Comparison of ENCODE assay signal across 12 cellular contexts in genomic region chr3:48596676-48597407, GRCh38. TPM values are rescaled to one million over a fixed set of nuclear protein-coding genes. Genes with fewer than 3 reads are reported as not detected.
DNase-seq lines count a peak whose midpoint lies in the region; ATAC-seq and TF ChIP-seq lines count a peak whose summit lies in the region.
"Had no signal": no experiment of that assay in that cellular context is flagged by ENCODE, and none has a peak within 500 bp of the region (broad histone marks: within the 10 kb centered on the region; RNA-seq: fewer than 3 reads in every experiment).

No MANE protein-coding gene starts in this region.

- peak overlapping the region; percentile 93 for H3K27ac Mint-ChIP-seq in HFFc6
- peak overlapping the region; percentile 97 for H3K27ac Mint-ChIP-seq in chondrocyte (ENCODE audit: unreplicated experiment)

- H3K23ac ChIP-seq in trophoblast cell (ENCODE audit: low read length), result no peak overlapping the region

- no CpG with 5 or more reads among the region's 8 CpGs for WGBS in trophoblast cell (ENCODE audit: extremely low coverage, insufficient coverage, insufficient read length)

- H3K9me3 Mint-ChIP-seq in HFFc6, result no peaks in the 10 kb centered on the region
- no peaks in the 10 kb centered on the region for H3K9me3 Mint-ChIP-seq in chondrocyte (ENCODE audit: low read depth)

- H3K9ac ChIP-seq in trophoblast cell (ENCODE audit: low read length), result no peak overlapping the region

- H3K4me3 Mint-ChIP-seq in HFFc6 (0 out of 2 replicates have a peak overlapping the region, but pooled peaks have one; percentile 34), chondrocyte (ENCODE audit: unreplicated experiment) (no peak overlapping the region)

- peaks cover 14% of the 10 kb centered on the region for H3K79me2 ChIP-seq in trophoblast cell (ENCODE audit: control insufficient read depth, insufficient read depth, low read length, poor library complexity)

- H3K4me2 ChIP-seq in trophoblast cell (ENCODE audit: low read length), result no peak overlapping the region

- H3K27me3 ChIP-seq in trophoblast cell (ENCODE audit: insufficient read depth, low read length), result no peaks in the 10 kb centered on the region
- peaks cover 3% of the 10 kb centered on the region; the same call in 1 of the 2 replicates for H3K27me3 ChIP-seq in BE2C

- H3K4me1 ChIP-seq in trophoblast cell (ENCODE audit: control insufficient read depth in 1 of 2, insufficient read depth in 2 of 2, low read length in 2 of 2) (peaks cover 53 to 55% of the 10 kb centered on the region in 2 experiments), BE2C (no peaks in the 10 kb centered on the region; the same call in 1 of the 2 replicates)

- peak overlapping the region; percentile 71 for H4K8ac ChIP-seq in trophoblast cell (ENCODE audit: low read depth, low read length)

- H3K4me3 ChIP-seq in trophoblast cell (ENCODE audit: low read depth, low read length) (no peak overlapping the region), BE2C (ENCODE audit: low read depth, low read length) (no peak overlapping the region)
- H3K4me3 ChIP-seq: lung, SK-N-MC had no signal

- H2BK120ac ChIP-seq in trophoblast cell (ENCODE audit: insufficient read depth, low read length, poor library complexity), result peak overlapping the region; percentile 88

- H3K27ac ChIP-seq in trophoblast cell (ENCODE audit: low read depth, low read length), result peak overlapping the region; percentile 93
- H3K27ac ChIP-seq: SK-N-MC had no signal

- H3K27me3 Mint-ChIP-seq in HFFc6 (ENCODE audit: insufficient read depth) (peaks cover 2% of the 10 kb centered on the region), chondrocyte (ENCODE audit: low read depth) (no peaks in the 10 kb centered on the region)

- peak overlapping the region; percentile 84 for H2BK12ac ChIP-seq in trophoblast cell (ENCODE audit: low read length)

- H2AK5ac ChIP-seq in trophoblast cell (ENCODE audit: low read length), result peak overlapping the region; percentile 91

- H2BK5ac ChIP-seq in trophoblast cell (ENCODE audit: low read depth, low read length, poor library complexity), result peak overlapping the region; percentile 87

- ATAC-seq in GM21423 (IDR thresholded peaks at IDR 0.05; ENCODE audit: unreplicated experiment), result no peak

- H3K14ac ChIP-seq in trophoblast cell (ENCODE audit: low read length), result peak overlapping the region; percentile 86

- H3K79me1 ChIP-seq in trophoblast cell (ENCODE audit: low read length), result peaks cover 42% of the 10 kb centered on the region

- H3K36me3 Mint-ChIP-seq in HFFc6 (ENCODE audit: low read depth), result peaks cover 30% of the 10 kb centered on the region
- peaks cover 23% of the 10 kb centered on the region for H3K36me3 Mint-ChIP-seq in chondrocyte (ENCODE audit: low read depth)

- H4K12ac ChIP-seq in trophoblast cell (ENCODE audit: low read depth, low read length), result peak overlapping the region; percentile 45

- H2AFZ ChIP-seq in trophoblast cell (ENCODE audit: insufficient read depth, low read length, poor library complexity), result peak overlapping the region; percentile 41

- DNase-seq in HFFc6, result no peak
- no peak for DNase-seq in chondrocyte (ENCODE audit: low spot score)
- DNase-seq in trophoblast cell, result peak in 1 of 2 donors; percentile 6
- DNase-seq in stimulated activated naive CD4-positive, alpha-beta T cell treated with Interleukin-2 at 50 U/mL for 16 hours (lab: John Stamatoyannopoulos, UW), result no peak
- no peak for DNase-seq in BE2C
- DNase-seq: aorta, Karpas-422, NCI-H345, small intestine had no signal

- H3K4me1 Mint-ChIP-seq in HFFc6 (ENCODE audit: low read depth), result peaks cover 80% of the 10 kb centered on the region
- peaks cover 63% of the 10 kb centered on the region for H3K4me1 Mint-ChIP-seq in chondrocyte (ENCODE audit: low read depth)

- H3K4ac ChIP-seq in trophoblast cell (ENCODE audit: low read depth, low read length), result peak overlapping the region; percentile 46

- H3K36me3 ChIP-seq in trophoblast cell (ENCODE audit: control insufficient read depth in 1 of 2, insufficient read depth in 2 of 2, low read length in 2 of 2) (peaks cover 49 to 50% of the 10 kb centered on the region in 2 experiments), BE2C (peaks cover 12% of the 10 kb centered on the region; the same call in 1 of the 2 replicates)

- H3K9me3 ChIP-seq in trophoblast cell (ENCODE audit: insufficient read depth, low read depth, low read length), result no peaks in the 10 kb centered on the region
- no peaks in the 10 kb centered on the region for H3K9me3 ChIP-seq in BE2C

- H4K91ac ChIP-seq in trophoblast cell (ENCODE audit: low read depth, low read length), result peak overlapping the region; percentile 79

- no peak for TF ChIP-seq CTCF in HFFc6 (IDR thresholded peaks at IDR 0.05)
- no peak for TF ChIP-seq CTCF in chondrocyte (IDR thresholded peaks at IDR 0.05)
- TF ChIP-seq CTCF in BE2C (IDR thresholded peaks at IDR 0.05; ENCODE audit: low read depth, low read length), result no peak

- H3K18ac ChIP-seq in trophoblast cell (ENCODE audit: low read length), result peak overlapping the region; percentile 83

RNA-seq across cellular contexts. Expression of gene COL7A1, which starts 1.7 kb away (rescaled TPM):
- total RNA-seq in HFFc6 (2021; fragmentation: NEBNext Ultra II Directional; extraction: Animal tissue kit (Norgen Biotek cat#: 25700)), result 100 to 1,000 TPM in 1 of 6 experiments, 10 to 100 TPM in 5; 74.9 to 113 (median 80.8) TPM
- 15.9 to 36.6 TPM (median 36.5 TPM) in 3 replicates for total RNA-seq in chondrocyte
- 23.1 and 26.0 TPM in 2 replicates for polyA plus RNA-seq in trophoblast cell (2013)
- 0.91 TPM for polyA plus RNA-seq in BE2C (2012; ENCODE audit: insufficient read depth, insufficient read length, low read depth)

RNA-seq across cellular contexts. Expression of gene UQCRC1, which starts 12.6 kb away (rescaled TPM):
- total RNA-seq in HFFc6 (2021; fragmentation: NEBNext Ultra II Directional; extraction: Animal tissue kit (Norgen Biotek cat#: 25700)), result 100 to 1,000 TPM; 254 to 322 (median 276) TPM
- 223 to 258 TPM (median 233 TPM) in 3 replicates for total RNA-seq in chondrocyte
- polyA plus RNA-seq in trophoblast cell (2013), result 164 and 166 TPM in 2 replicates
- polyA plus RNA-seq in BE2C (2012; ENCODE audit: insufficient read depth, insufficient read length, low read depth), result 332 TPM

RNA-seq across cellular contexts. Expression of gene TMEM89, which starts 24.7 kb away (rescaled TPM):
- total RNA-seq in HFFc6 (2021; fragmentation: NEBNext Ultra II Directional; extraction: Animal tissue kit (Norgen Biotek cat#: 25700)), result under 1 TPM in 1 of 6 experiments, not detected in 5; 0.25 TPM
- 0.70 TPM in 1 of 3 replicates, not detected in the others for total RNA-seq in chondrocyte
- not detected in 2 replicates for polyA plus RNA-seq in trophoblast cell (2013)
- polyA plus RNA-seq in BE2C (2012; ENCODE audit: insufficient read depth, insufficient read length, low read depth), result not detected
- total RNA-seq: aorta, lung had no signal

RNA-seq across cellular contexts. Expression of gene UCN2, which starts 33.3 kb away (rescaled TPM):
- total RNA-seq in HFFc6 (2021; fragmentation: NEBNext Ultra II Directional; extraction: Animal tissue kit (Norgen Biotek cat#: 25700)), result 1 to 10 TPM; 4.3 to 6.4 (median 5.0) TPM
- total RNA-seq in chondrocyte, result 1.6 to 3.4 TPM (median 3.3 TPM) in 3 replicates
- polyA plus RNA-seq in trophoblast cell (2013), result 1.4 and 1.7 TPM in 2 replicates
- polyA plus RNA-seq in BE2C (2012; ENCODE audit: insufficient read depth, insufficient read length, low read depth), result not detected

RNA-seq across cellular contexts. Expression of gene SLC26A6, which starts 38.4 kb away (rescaled TPM):
- 10 to 100 TPM; 15.1 to 19.6 (median 17.5) TPM for total RNA-seq in HFFc6 (2021; fragmentation: NEBNext Ultra II Directional; extraction: Animal tissue kit (Norgen Biotek cat#: 25700))
- 66.8 to 70.5 TPM (median 69.3 TPM) in 3 replicates for total RNA-seq in chondrocyte
- 27.3 and 27.9 TPM in 2 replicates for polyA plus RNA-seq in trophoblast cell (2013)
- polyA plus RNA-seq in BE2C (2012; ENCODE audit: insufficient read depth, insufficient read length, low read depth), result 14.0 TPM
